In the genomic region with DNA sequence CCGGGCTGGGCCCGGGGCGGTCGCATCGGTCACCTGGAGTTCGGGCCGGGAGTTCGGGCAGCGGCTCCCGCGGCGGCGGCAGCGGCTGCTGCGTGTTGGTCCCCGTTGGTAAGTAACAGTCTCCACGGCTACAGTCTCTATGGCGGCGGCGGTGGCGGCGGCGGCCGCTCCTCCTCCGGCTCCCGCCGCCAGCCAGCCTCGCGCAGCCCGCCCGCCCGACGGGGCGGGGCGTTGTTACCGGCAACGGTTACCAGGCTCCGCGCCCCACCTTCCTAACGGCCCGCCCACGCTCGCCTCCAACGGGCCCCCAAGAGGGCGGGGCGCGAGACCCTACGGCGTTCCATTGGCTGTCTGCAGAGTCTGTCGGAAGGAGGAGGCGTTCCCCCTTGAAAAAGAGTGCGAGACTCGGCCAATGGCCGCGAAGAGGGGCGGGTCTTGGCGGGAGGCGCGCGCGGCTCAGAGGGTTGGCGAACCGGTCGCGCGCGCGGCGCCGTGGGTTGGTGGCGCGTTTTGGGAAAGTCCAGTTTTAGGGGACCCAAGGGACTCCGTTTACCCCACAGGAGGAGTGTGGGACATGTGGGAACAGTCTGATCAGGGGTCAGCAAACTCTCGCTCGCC, we compare ENCODE assay signal across 1 cellular context.
TF ChIP-seq lines count a peak whose summit lies in the region.

RFX2 (minus strand) TSS at position 141 of the 618 bp plus-strand sequence. CDS start 63,004 bp downstream, outside the sequence.

TF ChIP-seq in HepG2, 621 proteins besides CTCF, POLR2A, EP300 and RAD21 (continues in another document):
- TF ChIP-seq, protein P1, sequence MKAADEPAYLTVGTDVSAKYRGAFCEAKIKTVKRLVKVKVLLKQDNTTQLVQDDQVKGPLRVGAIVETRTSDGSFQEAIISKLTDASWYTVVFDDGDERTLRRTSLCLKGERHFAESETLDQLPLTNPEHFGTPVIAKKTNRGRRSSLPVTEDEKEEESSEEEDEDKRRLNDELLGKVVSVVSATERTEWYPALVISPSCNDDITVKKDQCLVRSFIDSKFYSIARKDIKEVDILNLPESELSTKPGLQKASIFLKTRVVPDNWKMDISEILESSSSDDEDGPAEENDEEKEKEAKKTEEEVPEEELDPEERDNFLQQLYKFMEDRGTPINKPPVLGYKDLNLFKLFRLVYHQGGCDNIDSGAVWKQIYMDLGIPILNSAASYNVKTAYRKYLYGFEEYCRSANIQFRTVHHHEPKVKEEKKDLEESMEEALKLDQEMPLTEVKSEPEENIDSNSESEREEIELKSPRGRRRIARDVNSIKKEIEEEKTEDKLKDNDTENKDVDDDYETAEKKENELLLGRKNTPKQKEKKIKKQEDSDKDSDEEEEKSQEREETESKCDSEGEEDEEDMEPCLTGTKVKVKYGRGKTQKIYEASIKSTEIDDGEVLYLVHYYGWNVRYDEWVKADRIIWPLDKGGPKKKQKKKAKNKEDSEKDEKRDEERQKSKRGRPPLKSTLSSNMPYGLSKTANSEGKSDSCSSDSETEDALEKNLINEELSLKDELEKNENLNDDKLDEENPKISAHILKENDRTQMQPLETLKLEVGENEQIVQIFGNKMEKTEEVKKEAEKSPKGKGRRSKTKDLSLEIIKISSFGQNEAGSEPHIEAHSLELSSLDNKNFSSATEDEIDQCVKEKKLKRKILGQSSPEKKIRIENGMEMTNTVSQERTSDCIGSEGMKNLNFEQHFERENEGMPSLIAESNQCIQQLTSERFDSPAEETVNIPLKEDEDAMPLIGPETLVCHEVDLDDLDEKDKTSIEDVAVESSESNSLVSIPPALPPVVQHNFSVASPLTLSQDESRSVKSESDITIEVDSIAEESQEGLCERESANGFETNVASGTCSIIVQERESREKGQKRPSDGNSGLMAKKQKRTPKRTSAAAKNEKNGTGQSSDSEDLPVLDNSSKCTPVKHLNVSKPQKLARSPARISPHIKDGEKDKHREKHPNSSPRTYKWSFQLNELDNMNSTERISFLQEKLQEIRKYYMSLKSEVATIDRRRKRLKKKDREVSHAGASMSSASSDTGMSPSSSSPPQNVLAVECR (CRISPR knock-in tag; IDR thresholded peaks at IDR 0.05; ENCODE audit: borderline replicate concordance): peak; percentile 48; the same call in 1 of the 2 replicates
- TF ChIP-seq EEA1 (CRISPR knock-in tag; IDR thresholded peaks at IDR 0.05; ENCODE audit: borderline replicate concordance) (no peak), BRD4 (CRISPR knock-in tag; IDR thresholded peaks at IDR 0.05) (no peak), YY1 (IDR thresholded peaks at IDR 0.05; ENCODE audit: insufficient read depth, insufficient replicate concordance, low read depth, low read length) (no peak), ZGPAT (CRISPR knock-in tag; IDR thresholded peaks at IDR 0.05) (no peak), ZNF766 (CRISPR knock-in tag; IDR thresholded peaks at IDR 0.05; ENCODE audit: borderline replicate concordance) (no peak), TBX3 (IDR thresholded peaks at IDR 0.05; ENCODE audit: borderline replicate concordance) (no peak), ZNF441 (CRISPR knock-in tag; IDR thresholded peaks at IDR 0.05; ENCODE audit: borderline replicate concordance) (no peak), ZNF431 (CRISPR knock-in tag; IDR thresholded peaks at IDR 0.05; ENCODE audit: borderline replicate concordance, low read depth) (no peak), NFYB (CRISPR knock-in tag; IDR thresholded peaks at IDR 0.05) (peak; percentile 94), ZNF207 (IDR thresholded peaks at IDR 0.05; ENCODE audit: borderline replicate concordance) (no peak), ZKSCAN1 (IDR thresholded peaks at IDR 0.05; ENCODE audit: low read length) (no peak), PBX3 (CRISPR knock-in tag; IDR thresholded peaks at IDR 0.05; ENCODE audit: borderline replicate concordance) (peak; percentile 37; the same call in 1 of the 2 replicates), CREM (IDR thresholded peaks at IDR 0.05) (no peak), CREM (CRISPR knock-in tag; IDR thresholded peaks at IDR 0.05) (no peak), YEATS2 (CRISPR knock-in tag; IDR thresholded peaks at IDR 0.05; ENCODE audit: borderline replicate concordance) (0 out of 2 replicates have a peak, but pooled peaks have one; percentile 27), ZNF580 (CRISPR knock-in tag; IDR thresholded peaks at IDR 0.05; ENCODE audit: borderline replicate concordance, low read depth) (no peak), ZNF616 (CRISPR knock-in tag; IDR thresholded peaks at IDR 0.05; ENCODE audit: low read depth) (no peak), ZNF343 (CRISPR knock-in tag; IDR thresholded peaks at IDR 0.05) (no peak), ZEB1 (IDR thresholded peaks at IDR 0.05; ENCODE audit: insufficient replicate concordance, low read depth) (no peak), MED1 (CRISPR knock-in tag; IDR thresholded peaks at IDR 0.05) (no peak), HES4 (CRISPR knock-in tag; IDR thresholded peaks at IDR 0.05; ENCODE audit: borderline replicate concordance) (no peak), KDM5B (CRISPR knock-in tag; IDR thresholded peaks at IDR 0.05; ENCODE audit: borderline replicate concordance) (no peak), LCORL (IDR thresholded peaks at IDR 0.05) (no peak), LCORL (CRISPR knock-in tag; IDR thresholded peaks at IDR 0.05) (peak; percentile 36; the same call in 1 of the 2 replicates), ZNF746 (CRISPR knock-in tag; IDR thresholded peaks at IDR 0.05) (no peak), ZNF256 (CRISPR knock-in tag; conservative IDR thresholded peaks at IDR 0.05) (no peak), ARID3A (IDR thresholded peaks at IDR 0.05; ENCODE audit: low read depth, low read length) (no peak), GABPA (IDR thresholded peaks at IDR 0.05; ENCODE audit: low read depth, low read length) (no peak), GABPA (CRISPR knock-in tag; IDR thresholded peaks at IDR 0.05; ENCODE audit: low read depth) (no peak), THAP9 (CRISPR knock-in tag; IDR thresholded peaks at IDR 0.05; ENCODE audit: borderline replicate concordance) (no peak), KDM2A (CRISPR knock-in tag; IDR thresholded peaks at IDR 0.05; ENCODE audit: borderline replicate concordance, low read depth) (0 out of 2 replicates have a peak, but pooled peaks have one; percentile 36), ZMYM2 (CRISPR knock-in tag; IDR thresholded peaks at IDR 0.05) (no peak), ZBTB14 (CRISPR knock-in tag; IDR thresholded peaks at IDR 0.05) (peak; percentile 92), CHD4 (IDR thresholded peaks at IDR 0.05; ENCODE audit: borderline replicate concordance, low read length) (no peak)
- TF ChIP-seq, protein P2, sequence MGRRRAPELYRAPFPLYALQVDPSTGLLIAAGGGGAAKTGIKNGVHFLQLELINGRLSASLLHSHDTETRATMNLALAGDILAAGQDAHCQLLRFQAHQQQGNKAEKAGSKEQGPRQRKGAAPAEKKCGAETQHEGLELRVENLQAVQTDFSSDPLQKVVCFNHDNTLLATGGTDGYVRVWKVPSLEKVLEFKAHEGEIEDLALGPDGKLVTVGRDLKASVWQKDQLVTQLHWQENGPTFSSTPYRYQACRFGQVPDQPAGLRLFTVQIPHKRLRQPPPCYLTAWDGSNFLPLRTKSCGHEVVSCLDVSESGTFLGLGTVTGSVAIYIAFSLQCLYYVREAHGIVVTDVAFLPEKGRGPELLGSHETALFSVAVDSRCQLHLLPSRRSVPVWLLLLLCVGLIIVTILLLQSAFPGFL (CRISPR knock-in tag; IDR thresholded peaks at IDR 0.05): no peak
- TF ChIP-seq, protein P3, sequence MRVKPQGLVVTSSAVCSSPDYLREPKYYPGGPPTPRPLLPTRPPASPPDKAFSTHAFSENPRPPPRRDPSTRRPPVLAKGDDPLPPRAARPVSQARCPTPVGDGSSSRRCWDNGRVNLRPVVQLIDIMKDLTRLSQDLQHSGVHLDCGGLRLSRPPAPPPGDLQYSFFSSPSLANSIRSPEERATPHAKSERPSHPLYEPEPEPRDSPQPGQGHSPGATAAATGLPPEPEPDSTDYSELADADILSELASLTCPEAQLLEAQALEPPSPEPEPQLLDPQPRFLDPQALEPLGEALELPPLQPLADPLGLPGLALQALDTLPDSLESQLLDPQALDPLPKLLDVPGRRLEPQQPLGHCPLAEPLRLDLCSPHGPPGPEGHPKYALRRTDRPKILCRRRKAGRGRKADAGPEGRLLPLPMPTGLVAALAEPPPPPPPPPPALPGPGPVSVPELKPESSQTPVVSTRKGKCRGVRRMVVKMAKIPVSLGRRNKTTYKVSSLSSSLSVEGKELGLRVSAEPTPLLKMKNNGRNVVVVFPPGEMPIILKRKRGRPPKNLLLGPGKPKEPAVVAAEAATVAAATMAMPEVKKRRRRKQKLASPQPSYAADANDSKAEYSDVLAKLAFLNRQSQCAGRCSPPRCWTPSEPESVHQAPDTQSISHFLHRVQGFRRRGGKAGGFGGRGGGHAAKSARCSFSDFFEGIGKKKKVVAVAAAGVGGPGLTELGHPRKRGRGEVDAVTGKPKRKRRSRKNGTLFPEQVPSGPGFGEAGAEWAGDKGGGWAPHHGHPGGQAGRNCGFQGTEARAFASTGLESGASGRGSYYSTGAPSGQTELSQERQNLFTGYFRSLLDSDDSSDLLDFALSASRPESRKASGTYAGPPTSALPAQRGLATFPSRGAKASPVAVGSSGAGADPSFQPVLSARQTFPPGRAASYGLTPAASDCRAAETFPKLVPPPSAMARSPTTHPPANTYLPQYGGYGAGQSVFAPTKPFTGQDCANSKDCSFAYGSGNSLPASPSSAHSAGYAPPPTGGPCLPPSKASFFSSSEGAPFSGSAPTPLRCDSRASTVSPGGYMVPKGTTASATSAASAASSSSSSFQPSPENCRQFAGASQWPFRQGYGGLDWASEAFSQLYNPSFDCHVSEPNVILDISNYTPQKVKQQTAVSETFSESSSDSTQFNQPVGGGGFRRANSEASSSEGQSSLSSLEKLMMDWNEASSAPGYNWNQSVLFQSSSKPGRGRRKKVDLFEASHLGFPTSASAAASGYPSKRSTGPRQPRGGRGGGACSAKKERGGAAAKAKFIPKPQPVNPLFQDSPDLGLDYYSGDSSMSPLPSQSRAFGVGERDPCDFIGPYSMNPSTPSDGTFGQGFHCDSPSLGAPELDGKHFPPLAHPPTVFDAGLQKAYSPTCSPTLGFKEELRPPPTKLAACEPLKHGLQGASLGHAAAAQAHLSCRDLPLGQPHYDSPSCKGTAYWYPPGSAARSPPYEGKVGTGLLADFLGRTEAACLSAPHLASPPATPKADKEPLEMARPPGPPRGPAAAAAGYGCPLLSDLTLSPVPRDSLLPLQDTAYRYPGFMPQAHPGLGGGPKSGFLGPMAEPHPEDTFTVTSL (CRISPR knock-in tag; IDR thresholded peaks at IDR 0.05; ENCODE audit: borderline replicate concordance): no peak
